Comparison of ENCODE assay signal across 12 cellular contexts in genomic region chr6:37261198-37261597, GRCh38.
"Had no signal": no experiment of that assay in that cellular context is flagged by ENCODE, and none has a peak within 500 bp of the region (broad histone marks: within the 10 kb centered on the region; RNA-seq: fewer than 3 reads in every experiment).

No MANE protein-coding gene starts in this region.

- H3K27me3 Mint-ChIP-seq: stimulated activated naive B cell treated with anti-CD40 and anti-IgM and Interleukin-4, amounts not matched to agents 10 μg/mL and 1 μg/mL and 100 μg/mL, for 72 hours had no signal

- ATAC-seq: left cardiac atrium; lower lobe of right lung; stimulated activated naive B cell treated with anti-CD40 and anti-IgM and Interleukin-4, amounts not matched to agents 10 μg/mL and 1 μg/mL and 100 μg/mL, for 72 hours had no signal

- DNase-seq: activated CD4-positive, alpha-beta T cell treated with anti-CD3 and anti-CD28 coated beads for 4 hours; activated naive CD4-positive, alpha-beta T cell treated with anti-CD3 and anti-CD28 coated beads for 36 hours; dermis blood vessel endothelial cell; effector memory CD4-positive, alpha-beta T cell; esophagus squamous epithelium; left cardiac atrium; lower lobe of right lung; nephron progenitor cell; nucleus accumbens; SIG-M5; sigmoid colon; stimulated activated naive B cell treated with anti-CD40 and anti-IgM and Interleukin-4, amounts not matched to agents 10 μg/mL and 1 μg/mL and 100 μg/mL, for 72 hours had no signal

- H3K9me3 Mint-ChIP-seq: activated naive CD4-positive, alpha-beta T cell treated with anti-CD3 and anti-CD28 coated beads for 36 hours; nephron progenitor cell; stimulated activated naive B cell treated with anti-CD40 and anti-IgM and Interleukin-4, amounts not matched to agents 10 μg/mL and 1 μg/mL and 100 μg/mL, for 72 hours had no signal

- H3K27ac Mint-ChIP-seq: nephron progenitor cell; stimulated activated naive B cell treated with anti-CD40 and anti-IgM and Interleukin-4, amounts not matched to agents 10 μg/mL and 1 μg/mL and 100 μg/mL, for 72 hours had no signal

- H3K4me3 Mint-ChIP-seq: activated naive CD4-positive, alpha-beta T cell treated with anti-CD3 and anti-CD28 coated beads for 36 hours; nephron progenitor cell; stimulated activated naive B cell treated with anti-CD40 and anti-IgM and Interleukin-4, amounts not matched to agents 10 μg/mL and 1 μg/mL and 100 μg/mL, for 72 hours had no signal
